Comparison of ENCODE assay signal across 9 cellular contexts in genomic region chr17:41962768-41963434, GRCh38. TPM values are rescaled to one million over a fixed set of nuclear protein-coding genes. Genes with fewer than 3 reads are reported as not detected.
DNase-seq lines count a peak whose midpoint lies in the region; ATAC-seq and TF ChIP-seq lines count a peak whose summit lies in the region.
"Had no signal": no experiment of that assay in that cellular context is flagged by ENCODE, and none has a peak within 500 bp of the region (broad histone marks: within the 10 kb centered on the region; RNA-seq: fewer than 3 reads in every experiment).

No MANE protein-coding gene starts in this region.

- TF ChIP-seq RAD21 in SK-N-SH (IDR thresholded peaks at IDR 0.05; ENCODE audit: low read length), result peak; percentile 88

- 18% methylated on average over 7 of the region's 9 CpGs for whole genome bisulfite sequencing in SK-N-SH (ENCODE audit: low lambda C conversion rate)

- peaks cover 4% of the 10 kb centered on the region for H3K36me3 ChIP-seq in MG63
- peaks cover 0 to 2% of the 10 kb centered on the region in 2 experiments for H3K36me3 ChIP-seq in SK-N-SH (replicated peaks in 1 of 2; ENCODE audit: control insufficient read depth in 1 of 2, insufficient read depth in 2 of 2, low read length in 1 of 2)

- DNase-seq in DMS79 (lab: John Stamatoyannopoulos, UW) (peak; percentile 18), MG63 (peak; percentile 61), SK-N-SH (peak; percentile 87), cardiac septum (ENCODE audit: low spot score) (peak; percentile 87), renal cortical epithelial cell (ENCODE audit: low read depth) (peak; percentile 24), cortex of kidney (lab: John Stamatoyannopoulos, UW) (no peak)
- peak; percentile 61 to 76 for DNase-seq in activated naive CD4-positive, alpha-beta T cell treated with anti-CD3 and anti-CD28 coated beads, Interleukin-2, amount 50 U/mL, for 72 hours (ENCODE audit: low spot score in 2 of 2)

- no peak overlapping the region for H3K27ac Mint-ChIP-seq in activated naive CD4-positive, alpha-beta T cell treated with anti-CD3 and anti-CD28 coated beads, Interleukin-2, amount 50 U/mL, for 72 hours
- H3K27ac Mint-ChIP-seq: activated naive CD8-positive, alpha-beta T cell had no signal

- H3K4me3 ChIP-seq in MG63 (no peak overlapping the region), SK-N-SH (ENCODE audit: low read depth in 2 of 2, low read length in 1 of 2) (no peak overlapping the region)

- CTCF ChIA-PET in SK-N-SH (lab: Yijun Ruan, JAX), result interaction anchor here (0.6 to 7.1 kb wide), 49 partner anchors 9 to 1447 kb away, joined by 3 to 67 read pairs (median 4); partner anchors contain the start of genes DHX58, DNAJC7, NKIRAS2 and ZNF385C

- H4K20me1 ChIP-seq in SK-N-SH (ENCODE audit: insufficient read depth), result no peaks in the 10 kb centered on the region

- H2AFZ ChIP-seq in SK-N-SH (ENCODE audit: low read depth), result no peak overlapping the region

- H3K27me3 ChIP-seq in MG63 (no peaks in the 10 kb centered on the region), SK-N-SH (ENCODE audit: insufficient read depth) (no peaks in the 10 kb centered on the region)

- POLR2A ChIA-PET in SK-N-SH (lab: Yijun Ruan, JAX), result interaction anchor here (0.6 kb wide), 1 partner anchor 251 kb away, joined by 5 read pairs; no protein-coding TSS in a partner anchor

- peaks cover 8% of the 10 kb centered on the region for H3F3A ChIP-seq in SK-N-SH (replicated peaks; ENCODE audit: insufficient read depth)

- peaks cover 1 to 3% of the 10 kb centered on the region in 2 donors for H3K36me3 Mint-ChIP-seq in activated naive CD4-positive, alpha-beta T cell treated with anti-CD3 and anti-CD28 coated beads, Interleukin-2, amount 50 U/mL, for 72 hours
- H3K36me3 Mint-ChIP-seq: activated naive CD8-positive, alpha-beta T cell had no signal

- H3K27ac ChIP-seq in SK-N-SH (ENCODE audit: low read depth in 2 of 2, low read length in 1 of 2), result no peak overlapping the region

- H3K9ac ChIP-seq in SK-N-SH, result no peak overlapping the region

- H3K9me2 ChIP-seq in SK-N-SH, result no peaks in the 10 kb centered on the region

- H3K4me2 ChIP-seq in SK-N-SH, result no peak overlapping the region

- no peak for TF ChIP-seq EP300 in SK-N-SH (IDR thresholded peaks at IDR 0.05; ENCODE audit: borderline replicate concordance in 1 of 2, low read depth in 1 of 2, low read length in 1 of 2)

- intact Hi-C loops in cardiac septum (cut with DNase I), result loop anchor here (1.0 to 5.0 kb wide), 2 partner anchors 134 to 153 kb away; partner anchors contain the start of gene ZNF385C

- peaks cover 5 to 25% of the 10 kb centered on the region in 2 experiments; a peak in 2 of 4 replicates for H3K4me1 ChIP-seq in SK-N-SH (ENCODE audit: control insufficient read depth in 1 of 2, insufficient read depth in 2 of 2, low read depth in 1 of 2, low read length in 1 of 2)

- peaks cover 11% of the 10 kb centered on the region for H3K79me2 ChIP-seq in SK-N-SH (ENCODE audit: insufficient read depth)

- H3K9me3 ChIP-seq in MG63, result no peaks in the 10 kb centered on the region
- H3K9me3 ChIP-seq in SK-N-SH, result no peaks in the 10 kb centered on the region

- peak; percentile 94 for TF ChIP-seq CTCF in SK-N-SH (IDR thresholded peaks at IDR 0.05)

- peak in 1 of 2 donors; percentile 34 for ATAC-seq in activated naive CD4-positive, alpha-beta T cell treated with anti-CD3 and anti-CD28 coated beads, Interleukin-2, amount 50 U/mL, for 72 hours
- ATAC-seq in GM18498 (IDR thresholded peaks at IDR 0.05; ENCODE audit: unreplicated experiment), result no peak

- no peaks in the 10 kb centered on the region for H3K9me3 Mint-ChIP-seq in activated naive CD4-positive, alpha-beta T cell treated with anti-CD3 and anti-CD28 coated beads, Interleukin-2, amount 50 U/mL, for 72 hours

TF ChIP-seq in SK-N-SH, 30 proteins besides CTCF, POLR2A, EP300 and RAD21:
- TF ChIP-seq REST (IDR thresholded peaks at IDR 0.05; ENCODE audit: low read depth, low read length) (no peak), RCOR1 (IDR thresholded peaks at IDR 0.05; ENCODE audit: low read length) (0 out of 2 replicates have a peak, but pooled peaks have one; percentile 7), SMC3 (IDR thresholded peaks at IDR 0.05; ENCODE audit: low read depth, low read length) (peak; percentile 76)

RNA-seq across cellular contexts. Expression of gene CNP, which starts 3.7 kb away (rescaled TPM):
- 64.0 and 97.2 TPM in 2 replicates for total RNA-seq in MG63 (2014; rRNA removed; shearing (Covaris generic); ENCODE audit: low replicate concordance)
- polyA plus RNA-seq in SK-N-SH (2012; rRNA removed), result 44.8 and 54.8 TPM in 2 replicates
- 24.4 and 36.0 TPM in 2 replicates for polyA plus RNA-seq in SK-N-SH (2012; cell fraction: cytosol; rRNA removed)
- polyA plus RNA-seq in SK-N-SH (2012; cell fraction: nucleus; rRNA removed), result 47.8 and 67.5 TPM in 2 replicates
- 10 to 100 TPM; 63.1 to 85.3 TPM for total RNA-seq in activated naive CD4-positive, alpha-beta T cell treated with anti-CD3 and anti-CD28 coated beads, Interleukin-2, amount 50 U/mL, for 72 hours
- total RNA-seq in cardiac septum (24.2 TPM), renal cortical epithelial cell (51.4 and 78.5 TPM in 2 replicates)

RNA-seq across cellular contexts. Expression of gene ODAD4, which starts 32.5 kb away (rescaled TPM):
- total RNA-seq in MG63 (2014; rRNA removed; shearing (Covaris generic); ENCODE audit: low replicate concordance), result not detected in 2 replicates
- polyA plus RNA-seq in SK-N-SH (2012; rRNA removed), result 1.1 and 1.6 TPM in 2 replicates
- polyA plus RNA-seq in SK-N-SH (2012; cell fraction: cytosol; rRNA removed), result 1.2 and 1.3 TPM in 2 replicates
- 5.3 and 5.7 TPM in 2 replicates for polyA plus RNA-seq in SK-N-SH (2012; cell fraction: nucleus; rRNA removed)
- total RNA-seq in activated naive CD4-positive, alpha-beta T cell treated with anti-CD3 and anti-CD28 coated beads, Interleukin-2, amount 50 U/mL, for 72 hours, result 1 to 10 TPM; 1.2 to 2.0 TPM
- total RNA-seq in cardiac septum, result 0.54 TPM
- 0.35 and 2.2 TPM in 2 replicates for total RNA-seq in renal cortical epithelial cell

RNA-seq across cellular contexts. Expression of gene ACLY, which starts 44.1 kb away (rescaled TPM):
- 151 and 195 TPM in 2 replicates for total RNA-seq in MG63 (2014; rRNA removed; shearing (Covaris generic); ENCODE audit: low replicate concordance)
- polyA plus RNA-seq in SK-N-SH (2012; rRNA removed), result 161 and 163 TPM in 2 replicates
- polyA plus RNA-seq in SK-N-SH (2012; cell fraction: cytosol; rRNA removed), result 104 and 131 TPM in 2 replicates
- polyA plus RNA-seq in SK-N-SH (2012; cell fraction: nucleus; rRNA removed), result 133 and 176 TPM in 2 replicates
- 100 to 1,000 TPM; 140 to 187 TPM for total RNA-seq in activated naive CD4-positive, alpha-beta T cell treated with anti-CD3 and anti-CD28 coated beads, Interleukin-2, amount 50 U/mL, for 72 hours
- 33.6 TPM for total RNA-seq in cardiac septum
- 343 and 387 TPM in 2 replicates for total RNA-seq in renal cortical epithelial cell

RNA-seq across cellular contexts. Expression of gene DNAJC7, which starts 54.3 kb away (rescaled TPM):
- 121 and 123 TPM in 2 replicates for total RNA-seq in MG63 (2014; rRNA removed; shearing (Covaris generic); ENCODE audit: low replicate concordance)
- 38.8 and 48.5 TPM in 2 replicates for polyA plus RNA-seq in SK-N-SH (2012; rRNA removed)
- polyA plus RNA-seq in SK-N-SH (2012; cell fraction: cytosol; rRNA removed), result 63.0 and 77.9 TPM in 2 replicates
- polyA plus RNA-seq in SK-N-SH (2012; cell fraction: nucleus; rRNA removed), result 24.5 and 41.2 TPM in 2 replicates
- 100 to 1,000 TPM; 109 to 122 TPM for total RNA-seq in activated naive CD4-positive, alpha-beta T cell treated with anti-CD3 and anti-CD28 coated beads, Interleukin-2, amount 50 U/mL, for 72 hours
- total RNA-seq in cardiac septum (77.4 TPM), renal cortical epithelial cell (67.6 and 107 TPM in 2 replicates)

RNA-seq across cellular contexts. Expression of gene NKIRAS2, which starts 57.0 kb away (rescaled TPM):
- total RNA-seq in MG63 (2014; rRNA removed; shearing (Covaris generic); ENCODE audit: low replicate concordance), result 77.5 and 86.3 TPM in 2 replicates
- 89.8 and 91.8 TPM in 2 replicates for polyA plus RNA-seq in SK-N-SH (2012; rRNA removed)
- 61.8 and 74.3 TPM in 2 replicates for polyA plus RNA-seq in SK-N-SH (2012; cell fraction: cytosol; rRNA removed)
- polyA plus RNA-seq in SK-N-SH (2012; cell fraction: nucleus; rRNA removed), result 56.1 and 72.7 TPM in 2 replicates
- total RNA-seq in activated naive CD4-positive, alpha-beta T cell treated with anti-CD3 and anti-CD28 coated beads, Interleukin-2, amount 50 U/mL, for 72 hours, result 10 to 100 TPM; 16.7 to 17.5 TPM
- total RNA-seq in cardiac septum, result 50.7 TPM
- total RNA-seq in renal cortical epithelial cell, result 33.5 and 41.4 TPM in 2 replicates
